ENCODE assay signal across 8 cellular contexts in the genomic region with DNA sequence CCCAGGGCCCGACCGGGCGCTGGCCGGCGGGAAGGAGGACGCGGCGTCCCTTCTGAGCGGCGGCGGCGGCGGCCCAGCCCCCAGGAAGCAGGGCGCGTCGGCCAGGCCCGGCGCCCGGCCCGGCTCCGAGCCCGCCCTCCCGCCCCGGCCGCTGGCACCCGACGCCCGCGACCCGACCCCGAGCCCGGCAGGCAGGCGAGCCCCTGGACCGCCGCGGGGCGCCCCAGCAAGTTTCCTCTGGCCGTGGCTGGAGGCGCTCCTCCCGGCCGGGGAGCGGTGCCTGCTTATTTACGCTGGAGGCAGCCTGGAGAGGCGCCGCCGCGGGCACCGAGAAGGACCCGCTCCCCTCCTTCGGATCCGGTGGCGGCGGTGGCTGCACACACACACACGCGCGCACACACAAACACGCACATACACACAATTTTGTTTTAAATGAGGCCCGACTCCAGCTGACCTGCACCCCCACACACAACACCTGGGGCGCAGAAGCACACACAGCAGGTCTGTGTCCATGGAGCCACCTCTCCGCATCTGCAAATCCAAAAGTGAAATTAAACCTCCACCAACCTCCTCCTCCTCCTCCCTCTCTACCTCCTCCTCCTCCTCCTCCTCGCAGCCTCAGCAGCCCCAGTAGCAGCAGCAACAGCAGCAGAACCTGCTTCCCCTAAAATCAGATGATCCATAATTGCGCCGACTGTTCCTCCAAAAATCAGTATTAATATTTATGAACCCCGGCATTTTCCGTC. TPM values are rescaled to one million over a fixed set of nuclear protein-coding genes. Genes with fewer than 3 reads are reported as not detected.
A peak's percentile ranks its signal among the peaks of the same experiment; 100 is the strongest.
DNase-seq lines count a peak whose midpoint lies in the region; ATAC-seq, FAIRE-seq and TF ChIP-seq lines count a peak whose summit lies in the region.

No MANE protein-coding gene starts in this region.

- H3K27me3 ChIP-seq in astrocyte (ENCODE audit: insufficient read depth, low read length) (no peaks in the 10 kb centered on the region), sigmoid colon (no peaks in the 10 kb centered on the region)

- no peak for FAIRE-seq in astrocyte (lab: Jason Lieb, UNC)

- TF ChIP-seq POLR2A in sigmoid colon (IDR thresholded peaks at IDR 0.05): no peak

- WGBS in sigmoid colon, 2 donors: 0 to 1% methylated on average over 65 of the region's 65 CpGs

- H3K9me3 ChIP-seq in astrocyte (ENCODE audit: insufficient read depth, low read depth, low read length) (no peaks in the 10 kb centered on the region), sigmoid colon (no peaks in the 10 kb centered on the region)

- peaks cover 61% of the 10 kb centered on the region for H3K79me2 ChIP-seq in astrocyte (ENCODE audit: insufficient read depth, low read length)

- TF ChIP-seq CTCF in GM12865 (IDR thresholded peaks at IDR 0.05; ENCODE audit: insufficient read depth, low read depth, low read length, missing control alignments) (no peak), astrocyte (IDR thresholded peaks at IDR 0.05; ENCODE audit: insufficient read depth, low read depth, low read length) (no peak), sigmoid colon (IDR thresholded peaks at IDR 0.05) (no peak)

- H4K20me1 ChIP-seq in astrocyte (ENCODE audit: insufficient read depth, low read length): peaks cover 4% of the 10 kb centered on the region

- peak overlapping the region; percentile 90 for H3K4me2 ChIP-seq in astrocyte (ENCODE audit: low read length)

- peaks cover 20% of the 10 kb centered on the region for H3K4me1 Mint-ChIP-seq in astrocyte (ENCODE audit: low read depth, unreplicated experiment)

- peak overlapping the region; percentile 79 for H2AFZ ChIP-seq in astrocyte (ENCODE audit: low read depth, low read length)

- H3K9ac ChIP-seq in astrocyte (ENCODE audit: low read length): peak overlapping the region; percentile 98

- intact Hi-C loops in sigmoid colon (cut with DNase I): loop anchor here (2.0 to 10.0 kb wide), 5 partner anchors 46 to 969 kb away; a partner anchor contains a TSS

- H3K4me3 ChIP-seq in GM12865 (ENCODE audit: low read depth, low read length): peak overlapping the region; percentile 96
- peak overlapping the region; percentile 99 for H3K4me3 ChIP-seq in astrocyte (ENCODE audit: insufficient read depth, low read depth, low read length)
- H3K4me3 ChIP-seq in sigmoid colon: peak overlapping the region; percentile 80 to 95 (median 88)

- peak overlapping the region; percentile 100 for H3K4me3 Mint-ChIP-seq in astrocyte (ENCODE audit: unreplicated experiment)

- H3K36me3 Mint-ChIP-seq in astrocyte (ENCODE audit: low read depth, unreplicated experiment): peaks cover 2% of the 10 kb centered on the region

- DNase-seq in GM12865 (ENCODE audit: low read depth): peak; percentile 82
- DNase-seq in T follicular helper cell (ENCODE audit: low read depth): peak; percentile 24
- DNase-seq in astrocyte (ENCODE audit: low read depth): peak; percentile 32
- DNase-seq in hippocampal formation (lab: John Stamatoyannopoulos, UW): peak; percentile 62 to 64
- no peak for DNase-seq in sigmoid colon

- H3K27ac ChIP-seq in astrocyte (ENCODE audit: low read depth, low read length): peak overlapping the region; percentile 89
- H3K27ac ChIP-seq in sigmoid colon: peak overlapping the region; percentile 93 to 99 (median 96)

- H3K36me3 ChIP-seq in astrocyte (ENCODE audit: insufficient read depth, low read length) (no peaks in the 10 kb centered on the region), sigmoid colon (no peaks in the 10 kb centered on the region)

- no peak for TF ChIP-seq EP300 in sigmoid colon (IDR thresholded peaks at IDR 0.05)

- H3K27ac Mint-ChIP-seq in astrocyte (ENCODE audit: unreplicated experiment): peak overlapping the region; percentile 96

- peaks cover 7% of the 10 kb centered on the region for H3K4me1 ChIP-seq in astrocyte (ENCODE audit: insufficient read depth, low read length)
- peaks cover 0 to 48% (median 38%) of the 10 kb centered on the region in 4 donors for H3K4me1 ChIP-seq in sigmoid colon

- peak; percentile 0 for ATAC-seq in HG03064 (IDR thresholded peaks at IDR 0.05; ENCODE audit: low read depth, unreplicated experiment)
- ATAC-seq in HG03342 (IDR thresholded peaks at IDR 0.05; ENCODE audit: unreplicated experiment): no peak
- no peak for ATAC-seq in HG02884 (IDR thresholded peaks at IDR 0.05; ENCODE audit: unreplicated experiment)

- no peaks in the 10 kb centered on the region for H3K27me3 Mint-ChIP-seq in astrocyte (ENCODE audit: low read depth, unreplicated experiment)

- H3K9me3 Mint-ChIP-seq in astrocyte (ENCODE audit: unreplicated experiment): no peaks in the 10 kb centered on the region

RNA-seq across cellular contexts. Expression of a gene that starts 0.7 kb away (rescaled TPM):
- total RNA-seq in astrocyte: 12.6 and 18.0 TPM in 2 replicates
- 10 to 100 TPM; 29.3 to 39.7 (median 31.3) TPM for total RNA-seq in sigmoid colon
- 10 to 100 TPM; 27.6 to 41.8 (median 35.4) TPM for polyA plus RNA-seq in sigmoid colon
